ENCODE assay signal across 12 cellular contexts in the genomic region with DNA sequence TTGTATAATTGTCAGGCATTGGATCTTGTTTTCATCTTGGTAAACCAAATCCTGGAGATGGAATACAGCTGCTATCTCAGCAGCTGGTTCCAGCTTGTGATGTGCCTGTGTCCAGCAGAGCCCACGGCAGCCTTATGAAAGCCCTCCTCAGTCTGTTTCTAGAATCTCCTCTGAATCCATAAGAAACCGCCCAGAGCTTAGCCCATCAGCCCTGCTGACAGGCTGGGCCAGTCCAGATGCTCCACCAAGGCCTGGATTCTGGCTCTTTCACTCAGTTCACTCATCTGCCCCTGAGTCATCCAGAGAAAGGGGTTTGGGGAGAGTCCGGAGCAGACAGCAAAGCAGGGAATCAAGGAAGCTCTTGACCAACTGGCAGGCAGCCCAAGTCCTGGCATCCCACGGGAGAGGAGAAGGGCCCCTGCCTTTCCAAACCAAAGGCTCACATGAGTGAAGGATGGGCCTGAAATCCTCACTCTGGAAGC. TPM values are rescaled to one million over a fixed set of nuclear protein-coding genes. Genes with fewer than 3 reads are reported as not detected.
DNase-seq lines count a peak whose midpoint lies in the region; ATAC-seq and TF ChIP-seq lines count a peak whose summit lies in the region.
"Had no signal": no experiment of that assay in that cellular context is flagged by ENCODE, and none has a peak within 500 bp of the region (broad histone marks: within the 10 kb centered on the region; RNA-seq: fewer than 3 reads in every experiment).

No MANE protein-coding gene starts in this region.

- H4K20me1 ChIP-seq in OCI-LY7 (ENCODE audit: insufficient read depth, low read length) = no peaks in the 10 kb centered on the region

- TF ChIP-seq CTCF in HFFc6 (IDR thresholded peaks at IDR 0.05) (no peak), colonic mucosa (IDR thresholded peaks at IDR 0.05) (no peak), suprapubic skin (IDR thresholded peaks at IDR 0.05) (no peak), OCI-LY7 (conservative IDR thresholded peaks at IDR 0.05; ENCODE audit: low read length) (no peak)

- H3K9me3 ChIP-seq in colonic mucosa (no peaks in the 10 kb centered on the region), suprapubic skin (no peaks in the 10 kb centered on the region), OCI-LY7 (ENCODE audit: low read length) (no peaks in the 10 kb centered on the region)
- H3K9me3 ChIP-seq: ovary, tibial nerve had no signal

- no peak overlapping the region for H2AFZ ChIP-seq in OCI-LY7 (ENCODE audit: low read length)

- H3K36me3 ChIP-seq in colonic mucosa (no peaks in the 10 kb centered on the region), suprapubic skin (no peaks in the 10 kb centered on the region), OCI-LY7 (ENCODE audit: insufficient read depth, low read length) (no peaks in the 10 kb centered on the region)
- H3K36me3 ChIP-seq: ovary had no signal

- peak overlapping the region; percentile 53 for H3K4me3 Mint-ChIP-seq in HFFc6
- H3K4me3 Mint-ChIP-seq in naive thymus-derived CD8-positive, alpha-beta T cell = no peak overlapping the region
- H3K4me3 Mint-ChIP-seq: activated CD4-positive, alpha-beta T cell treated with anti-CD3 and anti-CD28 coated beads, Interleukin-2, amount 10 ng/mL, durations not matched to agents 24 days and 14 days; activated naive CD4-positive, alpha-beta T cell treated with anti-CD3 and anti-CD28 coated beads, Interleukin-2, amount 10 ng/mL, durations not matched to agents 7 days and 5 days had no signal

- peak overlapping the region; percentile 36 for H3K27ac ChIP-seq in colonic mucosa
- peak overlapping the region; percentile 23 for H3K27ac ChIP-seq in suprapubic skin
- no peak overlapping the region for H3K27ac ChIP-seq in OCI-LY7 (ENCODE audit: low read depth, low read length, poor library complexity, severe bottlenecking)
- H3K27ac ChIP-seq: ovary had no signal

- intact Hi-C loops in colonic mucosa (cut with DNase I) = no loop called here
- intact Hi-C loops in OCI-LY7 (cut with micrococcal nuclease; ENCODE audit: unreplicated experiment) = no loop called here

- no peak overlapping the region for H3K9ac ChIP-seq in colonic mucosa (ENCODE audit: low read depth in 2 of 2, low read length in 2 of 2)

- BruUV-seq in OCI-LY7 (replicated peaks; lab: Mats Ljungman, UMichigan) = no TSS peak

- H3K27ac Mint-ChIP-seq in HFFc6 = peak overlapping the region; percentile 90
- H3K27ac Mint-ChIP-seq in naive thymus-derived CD8-positive, alpha-beta T cell = no peak overlapping the region
- H3K27ac Mint-ChIP-seq: activated CD4-positive, alpha-beta T cell treated with anti-CD3 and anti-CD28 coated beads, Interleukin-2, amount 10 ng/mL, durations not matched to agents 24 days and 14 days; activated naive CD4-positive, alpha-beta T cell treated with anti-CD3 and anti-CD28 coated beads, Interleukin-2, amount 10 ng/mL, durations not matched to agents 7 days and 5 days had no signal

- peaks cover 2% of the 10 kb centered on the region; the same call in 1 of the 2 replicates for H3K27me3 Mint-ChIP-seq in HFFc6 (ENCODE audit: insufficient read depth)
- peaks cover 0 to 17% (median 7%) of the 10 kb centered on the region in 5 donors for H3K27me3 Mint-ChIP-seq in naive thymus-derived CD8-positive, alpha-beta T cell

- H3K9me2 ChIP-seq in OCI-LY7 (ENCODE audit: insufficient read depth, low read length) = no peaks in the 10 kb centered on the region

- H3K4me2 ChIP-seq in OCI-LY7 (ENCODE audit: low read length) = no peak overlapping the region

- H3K9me3 Mint-ChIP-seq in HFFc6 = no peaks in the 10 kb centered on the region
- no peaks in the 10 kb centered on the region for H3K9me3 Mint-ChIP-seq in naive thymus-derived CD8-positive, alpha-beta T cell
- H3K9me3 Mint-ChIP-seq: activated CD4-positive, alpha-beta T cell treated with anti-CD3 and anti-CD28 coated beads, Interleukin-2, amount 10 ng/mL, durations not matched to agents 24 days and 14 days; activated naive CD4-positive, alpha-beta T cell treated with anti-CD3 and anti-CD28 coated beads, Interleukin-2, amount 10 ng/mL, durations not matched to agents 7 days and 5 days had no signal

- ATAC-seq in GM19455 (IDR thresholded peaks at IDR 0.05; ENCODE audit: unreplicated experiment) = no peak
- ATAC-seq in naive thymus-derived CD8-positive, alpha-beta T cell = no peak

- H3K4me3 ChIP-seq in colonic mucosa (no peak overlapping the region), suprapubic skin (no peak overlapping the region), OCI-LY7 (ENCODE audit: low read depth, low read length, poor library complexity, severe bottlenecking) (no peak overlapping the region)
- H3K4me3 ChIP-seq: ovary, tibial nerve had no signal

- H3K79me2 ChIP-seq in OCI-LY7 (ENCODE audit: insufficient read depth, low read depth, low read length) = no peaks in the 10 kb centered on the region

- no peak for TF ChIP-seq POLR2A in suprapubic skin (IDR thresholded peaks at IDR 0.05)

- POLR2A ChIA-PET in OCI-LY7 (lab: Charles Lee) = no interaction called here
- POLR2A ChIA-PET in naive thymus-derived CD8-positive, alpha-beta T cell (lab: Charles Lee) = no interaction called here

- H3K27me3 ChIP-seq in colonic mucosa = no peaks in the 10 kb centered on the region
- no peaks in the 10 kb centered on the region for H3K27me3 ChIP-seq in suprapubic skin
- H3K27me3 ChIP-seq: ovary, tibial nerve had no signal

- H3K36me3 Mint-ChIP-seq in HFFc6 (ENCODE audit: low read depth) = peaks cover 18% of the 10 kb centered on the region
- H3K36me3 Mint-ChIP-seq in naive thymus-derived CD8-positive, alpha-beta T cell = no peaks in the 10 kb centered on the region
- H3K36me3 Mint-ChIP-seq: activated naive CD4-positive, alpha-beta T cell treated with anti-CD3 and anti-CD28 coated beads, Interleukin-2, amount 10 ng/mL, durations not matched to agents 7 days and 5 days had no signal

- TF ChIP-seq EP300 in suprapubic skin (IDR thresholded peaks at IDR 0.05) = no peak

- DNase-seq in HFFc6 (peak; percentile 65), colonic mucosa (peak; percentile 56), iris pigment epithelial cell (ENCODE audit: low read depth) (peak; percentile 71), suprapubic skin (ENCODE audit: low spot score in 2 of 2) (peak; percentile 77 to 81), OCI-LY7 (ENCODE audit: low spot score) (no peak)
- no peak for DNase-seq in naive thymus-derived CD8-positive, alpha-beta T cell
- DNase-seq: activated CD4-positive, alpha-beta T cell treated with anti-CD3 and anti-CD28 coated beads, Interleukin-2, amount 10 ng/mL, durations not matched to agents 24 days and 14 days; activated naive CD4-positive, alpha-beta T cell treated with anti-CD3 and anti-CD28 coated beads, Interleukin-2, amount 10 ng/mL, durations not matched to agents 7 days and 5 days; NCI-H526 treated with DMSO at 0.1 percent for 48 hours had no signal

- WGBS in suprapubic skin = 67% methylated on average over 4 of the region's 4 CpGs

- H3K4me1 ChIP-seq in colonic mucosa (no peaks in the 10 kb centered on the region), suprapubic skin (peaks cover 11% of the 10 kb centered on the region), OCI-LY7 (ENCODE audit: insufficient read depth, low read length, poor library complexity, severe bottlenecking) (no peaks in the 10 kb centered on the region)

- CTCF ChIA-PET in OCI-LY7 (lab: Charles Lee; ENCODE audit: unreplicated experiment) = no interaction called here

- peaks cover 72% of the 10 kb centered on the region for H3K4me1 Mint-ChIP-seq in HFFc6 (ENCODE audit: low read depth)
- no peaks in the 10 kb centered on the region for H3K4me1 Mint-ChIP-seq in naive thymus-derived CD8-positive, alpha-beta T cell
- H3K4me1 Mint-ChIP-seq: activated CD4-positive, alpha-beta T cell treated with anti-CD3 and anti-CD28 coated beads, Interleukin-2, amount 10 ng/mL, durations not matched to agents 24 days and 14 days; activated naive CD4-positive, alpha-beta T cell treated with anti-CD3 and anti-CD28 coated beads, Interleukin-2, amount 10 ng/mL, durations not matched to agents 7 days and 5 days had no signal

RNA-seq across cellular contexts. Expression of a gene that starts 45.6 kb away (rescaled TPM):
- 10 to 100 TPM; 72.9 to 88.0 (median 78.4) TPM for total RNA-seq in HFFc6 (2021; fragmentation: NEBNext Ultra II Directional; extraction: Animal tissue kit (Norgen Biotek cat#: 25700))
- 10 to 100 TPM; 17.9 to 24.1 TPM for total RNA-seq in colonic mucosa
- 10 to 100 TPM; 17.4 to 36.9 (median 25.5) TPM for total RNA-seq in suprapubic skin
- 2.5 and 4.2 TPM in 2 replicates for total RNA-seq in OCI-LY7 (2014; rRNA removed; shearing (Covaris generic))
- 19.8 and 20.7 TPM in 2 replicates for total RNA-seq in OCI-LY7 (2022)
- total RNA-seq in naive thymus-derived CD8-positive, alpha-beta T cell = 1 to 10 TPM; 2.1 to 3.0 TPM
- 1 to 10 TPM in 1 of 3 donors, under 1 TPM in 2; 0.10 to 1.9 (median 0.41) TPM for polyA plus RNA-seq in naive thymus-derived CD8-positive, alpha-beta T cell

Comparison
In these comparisons a context has a peak if more than half of its experiments do, and no peak if none do; other contexts are left out.
1. DNase-seq: peak in HFFc6 (single experiment), colonic mucosa (single experiment), iris pigment epithelial cell (single experiment) and suprapubic skin (2 of 2); none in OCI-LY7 (single experiment) and naive thymus-derived CD8-positive, alpha-beta T cell (0 of 10).